Comparison of ENCODE assay signal across 8 cellular contexts in the genomic region with DNA sequence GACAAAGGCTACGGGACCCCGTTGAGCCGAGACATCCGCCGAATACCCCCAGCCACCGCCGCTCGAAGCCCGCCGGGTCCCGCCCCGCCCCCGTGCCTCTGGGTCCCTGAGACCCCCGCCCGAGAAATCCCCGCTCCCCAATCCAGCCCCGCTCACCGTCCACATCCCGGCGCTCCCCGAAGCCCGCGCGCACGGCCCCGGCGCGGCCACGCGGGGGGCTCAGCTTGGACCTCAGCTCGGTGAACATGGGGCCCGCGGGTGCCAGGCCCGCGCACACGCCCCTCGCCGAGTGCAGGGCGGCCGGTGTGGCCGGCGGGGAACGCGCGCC. TPM values are rescaled to one million over a fixed set of nuclear protein-coding genes. Genes with fewer than 3 reads are reported as not detected.
A peak's percentile ranks its signal among the peaks of the same experiment; 100 is the strongest.
DNase-seq lines count a peak whose midpoint lies in the region; ATAC-seq and TF ChIP-seq lines count a peak whose summit lies in the region.

No MANE protein-coding gene starts in this region.

- H3K4me1 ChIP-seq in SK-N-SH (ENCODE audit: control insufficient read depth in 1 of 2, insufficient read depth in 2 of 2, low read depth in 1 of 2, low read length in 1 of 2) (peaks cover 12 to 25% of the 10 kb centered on the region in 2 experiments), stomach smooth muscle (ENCODE audit: control insufficient read depth, insufficient read depth, low read length) (peaks cover 39% of the 10 kb centered on the region)

- no peaks in the 10 kb centered on the region for H3K27me3 ChIP-seq in SK-N-SH (ENCODE audit: insufficient read depth)
- H3K27me3 ChIP-seq in stomach smooth muscle (ENCODE audit: control insufficient read depth in 1 of 2, insufficient read depth in 2 of 2, low read length in 2 of 2), result no peaks in the 10 kb centered on the region

- no peaks in the 10 kb centered on the region for H4K20me1 ChIP-seq in SK-N-SH (ENCODE audit: insufficient read depth)

- no peak for DNase-seq in SK-N-SH
- DNase-seq in activated naive CD8-positive, alpha-beta T cell treated with anti-CD3 and anti-CD28 coated beads, Interleukin-2, amount 10 ng/mL, durations not matched to agents 7 days and 5 days, result no peak
- DNase-seq in islet precursor cell, result peak; percentile 52
- no peak for DNase-seq in epidermal melanocyte (ENCODE audit: insufficient read length, low spot score)
- DNase-seq in NCI-H1930 (lab: John Stamatoyannopoulos, UW), result no peak
- no peak for DNase-seq in mucosa of gallbladder (ENCODE audit: low spot score)

- peak overlapping the region; percentile 65 to 77 for H3K4me3 ChIP-seq in SK-N-SH (ENCODE audit: low read depth in 2 of 2, low read length in 1 of 2)
- peak overlapping the region; percentile 69 to 98 for H3K4me3 ChIP-seq in stomach smooth muscle (ENCODE audit: low read length in 2 of 2)

- CTCF ChIA-PET in SK-N-SH (lab: Yijun Ruan, JAX), result interaction anchor here (0.8 to 3.9 kb wide), 15 partner anchors 10 to 441 kb away, joined by 3 to 41 read pairs (median 5); a partner anchor contains a TSS

- peak overlapping the region; percentile 89 for H3K4me2 ChIP-seq in SK-N-SH

- H3K27ac Mint-ChIP-seq in activated naive CD8-positive, alpha-beta T cell treated with anti-CD3 and anti-CD28 coated beads, Interleukin-2, amount 10 ng/mL, durations not matched to agents 7 days and 5 days, result peak overlapping the region; percentile 90

- peaks cover 50% of the 10 kb centered on the region for H3K4me1 Mint-ChIP-seq in activated naive CD8-positive, alpha-beta T cell treated with anti-CD3 and anti-CD28 coated beads, Interleukin-2, amount 10 ng/mL, durations not matched to agents 7 days and 5 days

- H3K9me3 Mint-ChIP-seq in activated naive CD8-positive, alpha-beta T cell treated with anti-CD3 and anti-CD28 coated beads, Interleukin-2, amount 10 ng/mL, durations not matched to agents 7 days and 5 days, result no peaks in the 10 kb centered on the region

- H3K27ac ChIP-seq in SK-N-SH (ENCODE audit: low read depth in 2 of 2, low read length in 1 of 2) (peak overlapping the region in 1 of 2 experiments; percentile 84; a peak in 2 of 4 replicates), stomach smooth muscle (ENCODE audit: low read length) (no peak overlapping the region)

- H3K36me3 Mint-ChIP-seq in activated naive CD8-positive, alpha-beta T cell treated with anti-CD3 and anti-CD28 coated beads, Interleukin-2, amount 10 ng/mL, durations not matched to agents 7 days and 5 days, result peaks cover 21% of the 10 kb centered on the region

- H3K9ac ChIP-seq in SK-N-SH, result no peak overlapping the region
- H3K9ac ChIP-seq in stomach smooth muscle (ENCODE audit: low read length in 2 of 2), result peak overlapping the region in 1 of 2 donors; percentile 53

- WGBS in SK-N-SH (ENCODE audit: low lambda C conversion rate), result 23% methylated on average over 5 of the region's 45 CpGs

- no peak for ATAC-seq in SK-N-SH treated with all-trans-retinoic acid at 6 μM for 48 hours
- ATAC-seq in activated naive CD8-positive, alpha-beta T cell treated with anti-CD3 and anti-CD28 coated beads, Interleukin-2, amount 10 ng/mL, durations not matched to agents 7 days and 5 days (ENCODE audit: low read depth), result no peak

- peak overlapping the region; percentile 74; the same call in 1 of the 2 replicates for H2AFZ ChIP-seq in SK-N-SH (ENCODE audit: low read depth)

- H3K9me3 ChIP-seq in SK-N-SH, result no peaks in the 10 kb centered on the region
- H3K9me3 ChIP-seq in stomach smooth muscle (ENCODE audit: control insufficient read depth in 2 of 2, low read length in 2 of 2), result no peaks in the 10 kb centered on the region

- TF ChIP-seq RAD21 in SK-N-SH (IDR thresholded peaks at IDR 0.05; ENCODE audit: low read length), result no peak

- POLR2A ChIA-PET in SK-N-SH (lab: Yijun Ruan, JAX), result interaction anchor here (0.6 to 1.6 kb wide), 4 partner anchors 22 to 352 kb away, joined by 3 to 4 read pairs (median 4); a partner anchor contains a TSS
- POLR2A ChIA-PET in activated naive CD8-positive, alpha-beta T cell treated with anti-CD3 and anti-CD28 coated beads, Interleukin-2, amount 10 ng/mL, durations not matched to agents 7 days and 5 days (lab: Charles Lee), result interaction anchor here (0.6 to 3.8 kb wide), 14 partner anchors 9 to 458 kb away, joined by 3 to 142 read pairs (median 6); a partner anchor contains a TSS

- H3K36me3 ChIP-seq in SK-N-SH (replicated peaks in 1 of 2; ENCODE audit: control insufficient read depth in 1 of 2, insufficient read depth in 2 of 2, low read length in 1 of 2) (peaks cover 5 to 7% of the 10 kb centered on the region in 2 experiments), stomach smooth muscle (ENCODE audit: control insufficient read depth in 2 of 2, insufficient read depth in 2 of 2, low read length in 2 of 2) (peaks cover 4% of the 10 kb centered on the region in 2 donors)

- no peaks in the 10 kb centered on the region for H3K27me3 Mint-ChIP-seq in activated naive CD8-positive, alpha-beta T cell treated with anti-CD3 and anti-CD28 coated beads, Interleukin-2, amount 10 ng/mL, durations not matched to agents 7 days and 5 days

- H3K79me2 ChIP-seq in SK-N-SH (ENCODE audit: insufficient read depth), result peaks cover 28% of the 10 kb centered on the region

- no peak for TF ChIP-seq EP300 in SK-N-SH (IDR thresholded peaks at IDR 0.05; ENCODE audit: borderline replicate concordance in 1 of 2, low read depth in 1 of 2, low read length in 1 of 2)

- H3K4me3 Mint-ChIP-seq in activated naive CD8-positive, alpha-beta T cell treated with anti-CD3 and anti-CD28 coated beads, Interleukin-2, amount 10 ng/mL, durations not matched to agents 7 days and 5 days, result peak overlapping the region; percentile 75

- no peak for TF ChIP-seq CTCF in SK-N-SH (IDR thresholded peaks at IDR 0.05)

- no peaks in the 10 kb centered on the region for H3K9me2 ChIP-seq in SK-N-SH

- peaks cover 11% of the 10 kb centered on the region for H3F3A ChIP-seq in SK-N-SH (replicated peaks; ENCODE audit: insufficient read depth)

TF ChIP-seq in SK-N-SH, 30 proteins besides CTCF, POLR2A, EP300 and RAD21:
- TF ChIP-seq POLR2AphosphoS5 (IDR thresholded peaks at IDR 0.05; ENCODE audit: low read depth, low read length) (no peak), JUND (IDR thresholded peaks at IDR 0.05) (no peak)

TF ChIP-seq in SK-N-SH treated with all-trans-retinoic acid at 6 μM for 48 hours, 23 proteins besides CTCF, POLR2A, EP300 and RAD21:
- TF ChIP-seq, protein P1, sequence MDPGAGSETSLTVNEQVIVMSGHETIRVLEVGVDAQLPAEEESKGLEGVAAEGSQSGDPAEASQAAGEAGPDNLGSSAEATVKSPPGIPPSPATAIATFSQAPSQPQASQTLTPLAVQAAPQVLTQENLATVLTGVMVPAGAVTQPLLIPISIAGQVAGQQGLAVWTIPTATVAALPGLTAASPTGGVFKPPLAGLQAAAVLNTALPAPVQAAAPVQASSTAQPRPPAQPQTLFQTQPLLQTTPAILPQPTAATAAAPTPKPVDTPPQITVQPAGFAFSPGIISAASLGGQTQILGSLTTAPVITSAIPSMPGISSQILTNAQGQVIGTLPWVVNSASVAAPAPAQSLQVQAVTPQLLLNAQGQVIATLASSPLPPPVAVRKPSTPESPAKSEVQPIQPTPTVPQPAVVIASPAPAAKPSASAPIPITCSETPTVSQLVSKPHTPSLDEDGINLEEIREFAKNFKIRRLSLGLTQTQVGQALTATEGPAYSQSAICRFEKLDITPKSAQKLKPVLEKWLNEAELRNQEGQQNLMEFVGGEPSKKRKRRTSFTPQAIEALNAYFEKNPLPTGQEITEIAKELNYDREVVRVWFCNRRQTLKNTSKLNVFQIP (CRISPR knock-in tag; IDR thresholded peaks at IDR 0.05; ENCODE audit: borderline replicate concordance, low read depth), result no peak
- no peak for TF ChIP-seq OSR1 (CRISPR knock-in tag; IDR thresholded peaks at IDR 0.05)
- TF ChIP-seq RARB (CRISPR knock-in tag; IDR thresholded peaks at IDR 0.05), result no peak
- TF ChIP-seq TCF4 (CRISPR knock-in tag; IDR thresholded peaks at IDR 0.05; ENCODE audit: borderline replicate concordance), result no peak
- TF ChIP-seq ZNF565 (CRISPR knock-in tag; conservative IDR thresholded peaks at IDR 0.05; ENCODE audit: low read depth), result no peak
- TF ChIP-seq GLIS3 (CRISPR knock-in tag; IDR thresholded peaks at IDR 0.05), result no peak

RNA-seq across cellular contexts. Expression of a gene that starts 0.3 kb away (rescaled TPM):
- polyA plus RNA-seq in SK-N-SH (2012; rRNA removed), result 11.0 and 11.6 TPM in 2 replicates
- 3.8 and 5.8 TPM in 2 replicates for polyA plus RNA-seq in SK-N-SH (2012; cell fraction: cytosol; rRNA removed)
- polyA plus RNA-seq in SK-N-SH (2012; cell fraction: nucleus; rRNA removed), result 72.3 and 82.0 TPM in 2 replicates
- 10 to 100 TPM; 16.2 to 18.8 TPM for total RNA-seq in activated naive CD8-positive, alpha-beta T cell treated with anti-CD3 and anti-CD28 coated beads, Interleukin-2, amount 10 ng/mL, durations not matched to agents 7 days and 5 days
- 12.7 TPM for total RNA-seq in mucosa of gallbladder

RNA-seq across cellular contexts. Expression of a gene that starts 1.7 kb away (rescaled TPM):
- 50.1 and 59.1 TPM in 2 replicates for polyA plus RNA-seq in SK-N-SH (2012; rRNA removed)
- polyA plus RNA-seq in SK-N-SH (2012; cell fraction: cytosol; rRNA removed), result 38.8 and 45.4 TPM in 2 replicates
- 62.1 and 68.6 TPM in 2 replicates for polyA plus RNA-seq in SK-N-SH (2012; cell fraction: nucleus; rRNA removed)
- total RNA-seq in activated naive CD8-positive, alpha-beta T cell treated with anti-CD3 and anti-CD28 coated beads, Interleukin-2, amount 10 ng/mL, durations not matched to agents 7 days and 5 days, result 10 to 100 TPM; 76.7 to 78.4 TPM
- total RNA-seq in mucosa of gallbladder, result 74.7 TPM

RNA-seq across cellular contexts. Expression of a gene that starts 9.5 kb away (rescaled TPM):
- 10.4 and 11.8 TPM in 2 replicates for polyA plus RNA-seq in SK-N-SH (2012; rRNA removed)
- 5.1 and 8.4 TPM in 2 replicates for polyA plus RNA-seq in SK-N-SH (2012; cell fraction: cytosol; rRNA removed)
- polyA plus RNA-seq in SK-N-SH (2012; cell fraction: nucleus; rRNA removed), result 43.8 and 50.5 TPM in 2 replicates
- 10 to 100 TPM; 15.4 TPM for total RNA-seq in activated naive CD8-positive, alpha-beta T cell treated with anti-CD3 and anti-CD28 coated beads, Interleukin-2, amount 10 ng/mL, durations not matched to agents 7 days and 5 days
- 26.1 TPM for total RNA-seq in mucosa of gallbladder

RNA-seq across cellular contexts. Expression of a gene that starts 23.0 kb away (rescaled TPM):
- polyA plus RNA-seq in SK-N-SH (2012; rRNA removed), result 70.3 and 71.6 TPM in 2 replicates
- polyA plus RNA-seq in SK-N-SH (2012; cell fraction: cytosol; rRNA removed), result 25.9 and 43.7 TPM in 2 replicates
- 214 and 226 TPM in 2 replicates for polyA plus RNA-seq in SK-N-SH (2012; cell fraction: nucleus; rRNA removed)
- 10 to 100 TPM; 45.0 to 48.4 TPM for total RNA-seq in activated naive CD8-positive, alpha-beta T cell treated with anti-CD3 and anti-CD28 coated beads, Interleukin-2, amount 10 ng/mL, durations not matched to agents 7 days and 5 days
- 42.4 TPM for total RNA-seq in mucosa of gallbladder

RNA-seq across cellular contexts. Expression of a gene that starts 56.8 kb away (rescaled TPM):
- polyA plus RNA-seq in SK-N-SH (2012; rRNA removed), result 0.16 and 0.21 TPM in 2 replicates
- polyA plus RNA-seq in SK-N-SH (2012; cell fraction: cytosol; rRNA removed), result 0.01 and 0.05 TPM in 2 replicates
- polyA plus RNA-seq in SK-N-SH (2012; cell fraction: nucleus; rRNA removed), result 2.1 and 5.9 TPM in 2 replicates
- 1 to 10 TPM; 9.7 to 9.8 TPM for total RNA-seq in activated naive CD8-positive, alpha-beta T cell treated with anti-CD3 and anti-CD28 coated beads, Interleukin-2, amount 10 ng/mL, durations not matched to agents 7 days and 5 days
- 1.7 TPM for total RNA-seq in mucosa of gallbladder
